In the genomic region with DNA sequence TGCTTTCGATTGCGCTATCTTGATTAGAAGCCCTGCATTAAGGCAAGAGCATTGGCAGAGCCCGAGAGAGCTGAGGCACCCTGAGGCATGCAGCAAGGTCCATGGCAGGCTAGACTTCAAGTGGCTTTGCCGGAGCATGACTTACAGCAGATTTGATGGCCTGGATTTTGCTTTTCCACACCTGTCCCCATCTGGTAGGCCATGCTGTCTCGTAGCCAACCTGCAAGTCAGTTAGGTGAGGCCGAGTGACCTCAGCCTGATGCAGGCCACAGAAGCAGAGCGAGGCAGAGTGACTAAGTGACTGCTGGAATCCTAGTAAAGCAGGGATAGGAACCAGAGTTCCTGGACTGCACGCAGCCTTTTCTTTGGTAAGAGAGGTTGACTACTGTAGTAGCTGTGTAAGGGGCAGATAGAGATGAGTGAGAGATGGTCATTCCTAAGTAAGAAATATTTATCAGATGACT, we compare ENCODE assay signal across 11 cellular contexts.
DNase-seq lines count a peak whose midpoint lies in the region; ATAC-seq, FAIRE-seq and TF ChIP-seq lines count a peak whose summit lies in the region.
"Had no signal": no experiment of that assay in that cellular context is flagged by ENCODE, and none has a peak within 500 bp of the region (broad histone marks: within the 10 kb centered on the region; RNA-seq: fewer than 3 reads in every experiment).

No MANE protein-coding gene starts in this region.

- TF ChIP-seq CTCF in IMR-90 (conservative IDR thresholded peaks at IDR 0.05; ENCODE audit: low read depth, low read length) = no peak
- no peak for TF ChIP-seq CTCF in bronchial epithelial cell (IDR thresholded peaks at IDR 0.05; ENCODE audit: insufficient read depth, low read length, severe bottlenecking)
- TF ChIP-seq CTCF in ovary (IDR thresholded peaks at IDR 0.05) = no peak

- peak overlapping the region; percentile 39; the same call in 1 of the 2 replicates for H3K23ac ChIP-seq in IMR-90 (ENCODE audit: low read depth, low read length)

- POLR2A ChIA-PET in IMR-90 (lab: Charles Lee; ENCODE audit: unreplicated experiment) = no interaction called here

- in situ Hi-C loops in IMR-90 (cut with MboI; ENCODE audit: low sequenced_read_pairs) = no loop called here

- dilution Hi-C loops in IMR-90 (cut with HindIII; ENCODE audit: low sequenced_read_pairs, unreplicated experiment) = no loop called here

- peak overlapping the region; percentile 73; the same call in 2 of the 3 replicates for H2BK15ac ChIP-seq in IMR-90 (ENCODE audit: low read depth, low read length)

- H3K56ac ChIP-seq in IMR-90 (ENCODE audit: extremely low read depth, insufficient read depth, low read length) = no peak overlapping the region

- no peaks in the 10 kb centered on the region for H3K36me3 ChIP-seq in IMR-90 (ENCODE audit: control insufficient read depth, insufficient read depth, low read length)
- H3K36me3 ChIP-seq in bronchial epithelial cell (ENCODE audit: control insufficient read depth, insufficient read depth, low read length) = no peaks in the 10 kb centered on the region
- H3K36me3 ChIP-seq in thymus (ENCODE audit: control insufficient read depth, insufficient read depth) = no peaks in the 10 kb centered on the region
- H3K36me3 ChIP-seq in ovary = no peaks in the 10 kb centered on the region

- H3K4ac ChIP-seq in IMR-90 (ENCODE audit: low read depth, low read length) = peak overlapping the region; percentile 56

- H3K27ac ChIP-seq in IMR-90 (ENCODE audit: insufficient read depth, low read length) = peak overlapping the region; percentile 9
- H3K27ac ChIP-seq in thymus (ENCODE audit: low read depth) = peak overlapping the region; percentile 77
- peak overlapping the region in 1 of 2 donors; percentile 21 for H3K27ac ChIP-seq in ovary

- TF ChIP-seq EP300 in ovary (IDR thresholded peaks at IDR 0.05) = no peak

- H3K27me3 ChIP-seq in IMR-90 (ENCODE audit: control insufficient read depth, insufficient read depth, low read length) (no peaks in the 10 kb centered on the region), bronchial epithelial cell (ENCODE audit: control insufficient read depth, insufficient read depth, low read length) (no peaks in the 10 kb centered on the region), thymus (ENCODE audit: control insufficient read depth, insufficient read depth) (no peaks in the 10 kb centered on the region), ovary (no peaks in the 10 kb centered on the region)

- peak overlapping the region; percentile 14 for H2AFZ ChIP-seq in IMR-90 (replicated peaks; ENCODE audit: low read length, poor library complexity)

- H3K4me3 ChIP-seq in IMR-90 (ENCODE audit: insufficient read depth, low read depth, low read length) (no peak overlapping the region), bronchial epithelial cell (ENCODE audit: low read depth, low read length) (no peak overlapping the region), thymus (ENCODE audit: low read length) (no peak overlapping the region), ovary (no peak overlapping the region)

- peak overlapping the region; percentile 34; the same call in 1 of the 2 replicates for H3K18ac ChIP-seq in IMR-90 (ENCODE audit: low read depth, low read length)

- peak overlapping the region; percentile 54 for H2BK5ac ChIP-seq in IMR-90 (ENCODE audit: low read depth, low read length, poor library complexity, severe bottlenecking)

- peaks cover 20% of the 10 kb centered on the region for H3K9me1 ChIP-seq in IMR-90 (ENCODE audit: insufficient read depth, low read length)

- no peaks in the 10 kb centered on the region for H3K9me3 ChIP-seq in IMR-90 (ENCODE audit: control insufficient read depth, insufficient read depth, low read length)
- H3K9me3 ChIP-seq in thymus (ENCODE audit: control insufficient read depth) = no peaks in the 10 kb centered on the region
- no peaks in the 10 kb centered on the region for H3K9me3 ChIP-seq in ovary

- H3K4me1 ChIP-seq in IMR-90 (ENCODE audit: control insufficient read depth, insufficient read depth, low read length) (peaks cover 26% of the 10 kb centered on the region), thymus (ENCODE audit: control insufficient read depth, insufficient read depth, low read length) (no peaks in the 10 kb centered on the region), ovary (ENCODE audit: insufficient read depth) (peaks cover 39% of the 10 kb centered on the region)

- peak overlapping the region; percentile 24; the same call in 1 of the 2 replicates for H2AK5ac ChIP-seq in IMR-90 (ENCODE audit: low read depth, low read length)

- H3K14ac ChIP-seq in IMR-90 (replicated peaks; ENCODE audit: low read depth, low read length) = peak overlapping the region; percentile 22; the same call in 1 of the 2 replicates

- peak overlapping the region; percentile 60 for H2BK20ac ChIP-seq in IMR-90 (ENCODE audit: low read depth, low read length)

- intact Hi-C loops in IMR-90 (cut with micrococcal nuclease) = loop anchor here (5.0 kb wide), 1 partner anchor 64 kb away; no protein-coding TSS in a partner anchor
- intact Hi-C loops in ovary (cut with DNase I) = no loop called here

- peak overlapping the region; percentile 7 to 57; a peak in 2 of 4 replicates for H4K8ac ChIP-seq in IMR-90 (ENCODE audit: low read depth in 2 of 2, low read length in 2 of 2)

- 0 out of 2 replicates have a peak overlapping the region, but pooled peaks have one; percentile 7 for H3K9ac ChIP-seq in IMR-90 (ENCODE audit: low read depth, low read length)

- CTCF ChIA-PET in IMR-90 (lab: Yijun Ruan, JAX) = interaction anchor here (0.9 kb wide), 1 partner anchor 9 kb away, joined by 4 read pairs; no protein-coding TSS in a partner anchor

- peak overlapping the region; percentile 70 for H4K91ac ChIP-seq in IMR-90 (ENCODE audit: insufficient read depth, low read depth, low read length)

- H2BK120ac ChIP-seq in IMR-90 (ENCODE audit: low read depth, low read length) = peak overlapping the region; percentile 33

- ATAC-seq in IMR-90 (ENCODE audit: low read depth) = peak; percentile 81
- ATAC-seq in stimulated activated naive CD8-positive, alpha-beta T cell treated with anti-CD3 and anti-CD28 coated beads, Interleukin-15, Interleukin-2, amounts not matched to agents 100 U/mL and 50 U/mL, for 24 hours = no peak

- H3K4me2 ChIP-seq in IMR-90 (ENCODE audit: low read depth, low read length) = 0 out of 2 replicates have a peak overlapping the region, but pooled peaks have one; percentile 0

- no TSS peak for BruUV-seq in IMR-90 (replicated peaks; lab: Mats Ljungman, UMichigan)

- peak overlapping the region; percentile 11 for H2AK9ac ChIP-seq in IMR-90 (replicated peaks; ENCODE audit: low read depth, low read length, poor library complexity)

- peak; percentile 88 for DNase-seq in IMR-90
- peak; percentile 77 for DNase-seq in bronchial epithelial cell (ENCODE audit: low read depth)
- peak; percentile 83 for DNase-seq in kidney tubule cell (ENCODE audit: low spot score)
- DNase-seq in stimulated activated naive CD8-positive, alpha-beta T cell treated with anti-CD3 and anti-CD28 coated beads, Interleukin-15, Interleukin-2, amounts not matched to agents 100 U/mL and 50 U/mL, for 24 hours = no peak
- no peak for DNase-seq in NCI-H2171 (lab: John Stamatoyannopoulos, UW)
- no peak for DNase-seq in OCI-M1 (lab: John Stamatoyannopoulos, UW)
- no peak for DNase-seq in ovary
- DNase-seq: activated T-cell treated with anti-CD3 and anti-CD28 coated beads, Interleukin-2, amount 50 U/mL, for 24 hours; foreskin melanocyte; GOT3 had no signal

- no peak for FAIRE-seq in bronchial epithelial cell (lab: Jason Lieb, UNC)

- H3K79me1 ChIP-seq in IMR-90 (ENCODE audit: low read depth in 1 of 2, low read length in 2 of 2) = peaks cover 16 to 18% of the 10 kb centered on the region in 2 experiments; a peak in 3 of 4 replicates

- H4K20me1 ChIP-seq in IMR-90 (ENCODE audit: insufficient read depth, low read length) = 0 out of 2 replicates have a peak, but pooled peaks cover 5% of the 10 kb centered on the region

- 86% methylated on average over 1 of the region's 8 CpGs; no CpG with 5 or more reads in 1 of the 2 experiments for WGBS in IMR-90 (ENCODE audit: extremely low coverage in 2 of 2, insufficient read length in 1 of 2), 2 experiments
- 95% methylated on average over 8 of the region's 8 CpGs for WGBS in thymus
- WGBS in ovary, 3 donors = 69 to 77% (median 76%) methylated on average over 8 of the region's 8 CpGs

- H4K5ac ChIP-seq in IMR-90 (ENCODE audit: low read depth, low read length) = no peak overlapping the region

- no peak for TF ChIP-seq POLR2A in IMR-90 (IDR thresholded peaks at IDR 0.05; ENCODE audit: low read depth, low read length)
- no peak for TF ChIP-seq POLR2A in ovary (IDR thresholded peaks at IDR 0.05)

- TF ChIP-seq RAD21 in IMR-90 (IDR thresholded peaks at IDR 0.05; ENCODE audit: low read length) = no peak

TF ChIP-seq in IMR-90, 13 proteins besides CTCF, POLR2A, EP300 and RAD21 (continues in another document):
- TF ChIP-seq RFX5 (IDR thresholded peaks at IDR 0.05; ENCODE audit: low read depth, low read length) (no peak), CHD1 (IDR thresholded peaks at IDR 0.05; ENCODE audit: low read depth, low read length) (no peak), MAZ (IDR thresholded peaks at IDR 0.05; ENCODE audit: borderline replicate concordance, low read depth, low read length) (no peak), NFE2L2 (IDR thresholded peaks at IDR 0.05; ENCODE audit: low read depth, low read length) (no peak), SMC3 (IDR thresholded peaks at IDR 0.05; ENCODE audit: low read depth, low read length) (no peak), FOS (IDR thresholded peaks at IDR 0.05; ENCODE audit: low read depth, low read length) (no peak), CEBPB (IDR thresholded peaks at IDR 0.05; ENCODE audit: low read depth, low read length) (no peak), MXI1 (IDR thresholded peaks at IDR 0.05; ENCODE audit: borderline replicate concordance, low read depth, low read length) (no peak), RCOR1 (IDR thresholded peaks at IDR 0.05; ENCODE audit: insufficient replicate concordance, low read length) (no peak), MAFK (IDR thresholded peaks at IDR 0.05; ENCODE audit: low read depth, low read length) (no peak)
- TF ChIP-seq, protein P1, sequence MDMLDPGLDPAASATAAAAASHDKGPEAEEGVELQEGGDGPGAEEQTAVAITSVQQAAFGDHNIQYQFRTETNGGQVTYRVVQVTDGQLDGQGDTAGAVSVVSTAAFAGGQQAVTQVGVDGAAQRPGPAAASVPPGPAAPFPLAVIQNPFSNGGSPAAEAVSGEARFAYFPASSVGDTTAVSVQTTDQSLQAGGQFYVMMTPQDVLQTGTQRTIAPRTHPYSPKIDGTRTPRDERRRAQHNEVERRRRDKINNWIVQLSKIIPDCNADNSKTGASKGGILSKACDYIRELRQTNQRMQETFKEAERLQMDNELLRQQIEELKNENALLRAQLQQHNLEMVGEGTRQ (IDR thresholded peaks at IDR 0.05; ENCODE audit: low read depth, low read length) = no peak

Comparison
In these comparisons a context has a peak if more than half of its experiments do, and no peak if none do; other contexts are left out.
1. DNase-seq: peak in IMR-90 (single experiment), bronchial epithelial cell (single experiment) and kidney tubule cell (single experiment); none in stimulated activated naive CD8-positive, alpha-beta T cell treated with anti-CD3 and anti-CD28 coated beads, Interleukin-15, Interleukin-2, amounts not matched to agents 100 U/mL and 50 U/mL, for 24 hours (single experiment), NCI-H2171 (single experiment), OCI-M1 (single experiment) and ovary (0 of 5).